ENCODE assay signal across 10 cellular contexts in the genomic region with DNA sequence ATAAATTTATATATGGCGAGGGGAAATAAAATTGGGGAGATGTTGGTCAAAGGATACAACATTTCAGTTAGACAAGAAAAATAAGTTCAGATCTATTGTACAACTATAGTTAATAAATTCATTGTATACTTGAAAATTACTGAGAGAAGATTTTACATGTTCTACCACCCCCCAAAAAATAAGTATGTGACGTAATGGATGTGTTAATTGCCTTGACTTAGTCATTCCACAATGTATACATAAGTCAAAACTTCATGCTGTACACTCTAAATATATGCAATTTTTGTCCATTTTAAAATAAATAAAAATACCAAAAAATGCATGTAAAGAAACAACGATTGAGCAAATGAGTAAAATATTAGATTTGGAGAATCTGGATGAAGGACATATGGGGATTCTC. TPM values are rescaled to one million over a fixed set of nuclear protein-coding genes. Genes with fewer than 3 reads are reported as not detected.
DNase-seq lines count a peak whose midpoint lies in the region; ATAC-seq and TF ChIP-seq lines count a peak whose summit lies in the region.
"Had no signal": no experiment of that assay in that cellular context is flagged by ENCODE, and none has a peak within 500 bp of the region (broad histone marks: within the 10 kb centered on the region; RNA-seq: fewer than 3 reads in every experiment).

No MANE protein-coding gene starts in this region.

- peaks cover 5% of the 10 kb centered on the region for H3K36me3 Mint-ChIP-seq in activated CD4-positive, alpha-beta T cell treated with anti-CD3 and anti-CD28 coated beads for 36 hours (ENCODE audit: low read depth)
- peaks cover 9% of the 10 kb centered on the region for H3K36me3 Mint-ChIP-seq in activated CD4-positive, alpha-beta memory T cell treated with anti-CD3 and anti-CD28 coated beads, Interleukin-2, amount 10 ng/mL, durations not matched to agents 7 days and 5 days (ENCODE audit: low read depth)

- H3K9me3 Mint-ChIP-seq in activated CD4-positive, alpha-beta T cell treated with anti-CD3 and anti-CD28 coated beads for 36 hours (ENCODE audit: low read depth), result no peaks in the 10 kb centered on the region
- no peaks in the 10 kb centered on the region for H3K9me3 Mint-ChIP-seq in activated CD4-positive, alpha-beta memory T cell treated with anti-CD3 and anti-CD28 coated beads, Interleukin-2, amount 10 ng/mL, durations not matched to agents 7 days and 5 days

- H3K4me3 Mint-ChIP-seq in activated CD4-positive, alpha-beta T cell treated with anti-CD3 and anti-CD28 coated beads for 36 hours, result peak overlapping the region; percentile 77
- H3K4me3 Mint-ChIP-seq in activated CD4-positive, alpha-beta memory T cell treated with anti-CD3 and anti-CD28 coated beads, Interleukin-2, amount 10 ng/mL, durations not matched to agents 7 days and 5 days, result peak overlapping the region; percentile 52

- H3K27ac Mint-ChIP-seq in activated CD4-positive, alpha-beta T cell treated with anti-CD3 and anti-CD28 coated beads for 36 hours, result peak overlapping the region; percentile 81
- H3K27ac Mint-ChIP-seq in activated CD4-positive, alpha-beta memory T cell treated with anti-CD3 and anti-CD28 coated beads, Interleukin-2, amount 10 ng/mL, durations not matched to agents 7 days and 5 days, result peak overlapping the region; percentile 71

- no peak for TF ChIP-seq POLR2A in stomach (IDR thresholded peaks at IDR 0.05)

- POLR2A ChIA-PET in activated CD4-positive, alpha-beta T cell treated with anti-CD3 and anti-CD28 coated beads for 36 hours (lab: Charles Lee), result no interaction called here
- POLR2A ChIA-PET in activated CD4-positive, alpha-beta memory T cell treated with anti-CD3 and anti-CD28 coated beads, Interleukin-2, amount 10 ng/mL, durations not matched to agents 7 days and 5 days (lab: Charles Lee), result no interaction called here

- no peak for DNase-seq in activated CD4-positive, alpha-beta T cell treated with anti-CD3 and anti-CD28 coated beads for 36 hours
- no peak for DNase-seq in activated CD4-positive, alpha-beta T cell treated with anti-CD3 and anti-CD28 coated beads for 1 hour
- no peak for DNase-seq in activated CD4-positive, alpha-beta memory T cell treated with anti-CD3 and anti-CD28 coated beads, Interleukin-2, amount 10 ng/mL, durations not matched to agents 7 days and 5 days
- no peak for DNase-seq in right cardiac atrium
- DNase-seq in stomach, result no peak
- no peak for DNase-seq in germinal center (ENCODE audit: low spot score)
- DNase-seq in ureter (ENCODE audit: low spot score), result no peak
- DNase-seq: NCI-H2227 treated with DMSO at 0.1 percent for 48 hours had no signal

- H3K27ac ChIP-seq in right cardiac atrium (ENCODE audit: low read length) (no peak overlapping the region), stomach (peak overlapping the region in 4 of 5 donors; percentile 90 to 98 (median 97))

- H3K4me3 ChIP-seq in right cardiac atrium (ENCODE audit: low read length) (peak overlapping the region; percentile 84), stomach (peak overlapping the region; percentile 49 to 67 (median 54))

- TF ChIP-seq EP300 in stomach (IDR thresholded peaks at IDR 0.05), result no peak

- H3K9me3 ChIP-seq in right cardiac atrium (ENCODE audit: control insufficient read depth, low read length) (no peaks in the 10 kb centered on the region), stomach (no peaks in the 10 kb centered on the region)

- H3K36me3 ChIP-seq in stomach, result peaks cover 0 to 6% (median 4%) of the 10 kb centered on the region in 4 donors

- TF ChIP-seq CTCF in stomach (IDR thresholded peaks at IDR 0.05), result no peak

- WGBS in right cardiac atrium, result 50% methylated on average over 3 of the region's 3 CpGs
- WGBS in stomach, 5 donors, result 48 to 62% (median 59%) methylated on average over 3 of the region's 3 CpGs

- peaks cover 23% of the 10 kb centered on the region for H3K4me1 Mint-ChIP-seq in activated CD4-positive, alpha-beta T cell treated with anti-CD3 and anti-CD28 coated beads for 36 hours
- peaks cover 12% of the 10 kb centered on the region for H3K4me1 Mint-ChIP-seq in activated CD4-positive, alpha-beta memory T cell treated with anti-CD3 and anti-CD28 coated beads, Interleukin-2, amount 10 ng/mL, durations not matched to agents 7 days and 5 days

- ATAC-seq in activated CD4-positive, alpha-beta T cell treated with anti-CD3 and anti-CD28 coated beads for 36 hours, result no peak
- no peak for ATAC-seq in right cardiac atrium
- no peak for ATAC-seq in GM21737 (IDR thresholded peaks at IDR 0.05; ENCODE audit: unreplicated experiment)
- ATAC-seq: sciatic nerve had no signal

- H3K4me1 ChIP-seq in right cardiac atrium (ENCODE audit: control insufficient read depth, insufficient read depth, low read length) (peaks cover 2% of the 10 kb centered on the region), stomach (peaks cover 0 to 7% (median 0%) of the 10 kb centered on the region in 4 donors)

- no peaks in the 10 kb centered on the region for H3K27me3 Mint-ChIP-seq in activated CD4-positive, alpha-beta T cell treated with anti-CD3 and anti-CD28 coated beads for 36 hours
- no peaks in the 10 kb centered on the region for H3K27me3 Mint-ChIP-seq in activated CD4-positive, alpha-beta memory T cell treated with anti-CD3 and anti-CD28 coated beads, Interleukin-2, amount 10 ng/mL, durations not matched to agents 7 days and 5 days

- intact Hi-C loops in activated CD4-positive, alpha-beta T cell treated with anti-CD3 and anti-CD28 coated beads for 36 hours (cut with DNase I, micrococcal nuclease), result loop anchor here (5.0 kb wide), 3 partner anchors 42 to 148 kb away; a partner anchor contains a TSS
- intact Hi-C loops in right cardiac atrium (cut with DNase I), result no loop called here
- intact Hi-C loops in stomach (cut with DNase I; ENCODE audit: low total_unique reads), result no loop called here

- CTCF ChIA-PET in activated CD4-positive, alpha-beta T cell treated with anti-CD3 and anti-CD28 coated beads for 36 hours (lab: Charles Lee), result no interaction called here
- CTCF ChIA-PET in activated CD4-positive, alpha-beta memory T cell treated with anti-CD3 and anti-CD28 coated beads, Interleukin-2, amount 10 ng/mL, durations not matched to agents 7 days and 5 days (lab: Charles Lee), result no interaction called here

- no peaks in the 10 kb centered on the region for H3K27me3 ChIP-seq in right cardiac atrium (ENCODE audit: control insufficient read depth, insufficient read depth)
- H3K27me3 ChIP-seq in stomach, result peaks cover 0 to 15% (median 0%) of the 10 kb centered on the region in 3 donors

RNA-seq across cellular contexts. Expression of a gene that starts 1.8 kb away (rescaled TPM):
- total RNA-seq in activated CD4-positive, alpha-beta T cell treated with anti-CD3 and anti-CD28 coated beads for 36 hours, result 10 to 100 TPM; 19.2 to 21.1 TPM
- total RNA-seq in activated CD4-positive, alpha-beta memory T cell treated with anti-CD3 and anti-CD28 coated beads, Interleukin-2, amount 10 ng/mL, durations not matched to agents 7 days and 5 days, result 10 to 100 TPM; 27.6 to 29.4 TPM
- 10 to 100 TPM; 59.6 to 70.4 (median 60.9) TPM for total RNA-seq in right cardiac atrium
- 28.3 TPM for polyA plus RNA-seq in right cardiac atrium
- total RNA-seq in stomach, result 10 to 100 TPM in 4 of 5 donors, 1 to 10 TPM in 1; 6.4 to 52.3 (median 23.8) TPM
- 10 to 100 TPM; 13.9 to 20.6 (median 14.4) TPM for polyA plus RNA-seq in stomach
- total RNA-seq in ureter, result 108 TPM

RNA-seq across cellular contexts. Expression of a gene that starts 16.1 kb away (rescaled TPM):
- total RNA-seq in activated CD4-positive, alpha-beta T cell treated with anti-CD3 and anti-CD28 coated beads for 36 hours, result 10 to 100 TPM; 62.7 to 78.9 TPM
- 10 to 100 TPM; 59.6 to 60.0 TPM for total RNA-seq in activated CD4-positive, alpha-beta memory T cell treated with anti-CD3 and anti-CD28 coated beads, Interleukin-2, amount 10 ng/mL, durations not matched to agents 7 days and 5 days
- 100 to 1,000 TPM; 108 to 164 (median 120) TPM for total RNA-seq in right cardiac atrium
- 104 TPM for polyA plus RNA-seq in right cardiac atrium
- 100 to 1,000 TPM in 1 of 5 donors, 10 to 100 TPM in 4; 35.6 to 156 (median 57.8) TPM for total RNA-seq in stomach
- polyA plus RNA-seq in stomach, result 10 to 100 TPM; 31.2 to 50.9 (median 38.6) TPM
- total RNA-seq in ureter, result 85.4 TPM

RNA-seq across cellular contexts. Expression of a gene that starts 41.0 kb away (rescaled TPM):
- total RNA-seq in activated CD4-positive, alpha-beta T cell treated with anti-CD3 and anti-CD28 coated beads for 36 hours, result 100 to 1,000 TPM; 224 to 249 TPM
- 100 to 1,000 TPM; 180 to 187 TPM for total RNA-seq in activated CD4-positive, alpha-beta memory T cell treated with anti-CD3 and anti-CD28 coated beads, Interleukin-2, amount 10 ng/mL, durations not matched to agents 7 days and 5 days
- total RNA-seq in right cardiac atrium, result 100 to 1,000 TPM; 109 to 130 (median 114) TPM
- polyA plus RNA-seq in right cardiac atrium, result 79.5 TPM
- 100 to 1,000 TPM in 3 of 5 donors, 10 to 100 TPM in 2; 66.8 to 278 (median 115) TPM for total RNA-seq in stomach
- polyA plus RNA-seq in stomach, result 10 to 100 TPM; 59.3 to 81.4 (median 63.4) TPM
- 193 TPM for total RNA-seq in ureter

Comparison
In these comparisons a context has a peak if more than half of its experiments do, and no peak if none do; other contexts are left out.
1. intact Hi-C loops: an anchor here in activated CD4-positive, alpha-beta T cell treated with anti-CD3 and anti-CD28 coated beads for 36 hours (5.0 kb wide); none called in right cardiac atrium and stomach.